Comparison of ENCODE assay signal across 11 cellular contexts in genomic region chr5:172905771-172906170, GRCh38. TPM values are rescaled to one million over a fixed set of nuclear protein-coding genes. Genes with fewer than 3 reads are reported as not detected.
A peak's percentile ranks its signal among the peaks of the same experiment; 100 is the strongest.
DNase-seq lines count a peak whose midpoint lies in the region; ATAC-seq and TF ChIP-seq lines count a peak whose summit lies in the region.
"Had no signal": no experiment of that assay in that cellular context is flagged by ENCODE, and none has a peak within 500 bp of the region (broad histone marks: within the 10 kb centered on the region; RNA-seq: fewer than 3 reads in every experiment).

No MANE protein-coding gene starts in this region.

- in situ Hi-C loops in transverse colon (cut with MboI; ENCODE audit: low pct_ligation_motif_present in 1 of 4, low pct_unique_long_range_greater_than_20kb in 1 of 4, low sequenced_read_pairs in 3 of 4): loop anchor here in 1 of 4 donors (10.0 kb wide), 1 partner anchor 51 kb away; no protein-coding TSS in a partner anchor

- WGBS in endodermal cell (ENCODE audit: insufficient coverage in 1 of 2, insufficient read length in 1 of 2), 2 experiments: 78 to 90% methylated on average over 2 to 3 of the region's 3 CpGs
- 20 to 53% methylated on average over 1 to 3 of the region's 3 CpGs for WGBS in transverse colon (ENCODE audit: low coverage in 1 of 2), 2 donors

- H3K9ac ChIP-seq in endodermal cell (ENCODE audit: extremely low read depth, low read length, poor library complexity, severe bottlenecking): no peak overlapping the region

- no peak for ATAC-seq in HG03095 (IDR thresholded peaks at IDR 0.05; ENCODE audit: unreplicated experiment)

- intact Hi-C loops in transverse colon (cut with DNase I; ENCODE audit: low total_unique reads): loop anchor here (2.0 kb wide), 1 partner anchor 139 kb away; no protein-coding TSS in a partner anchor

- no peak for TF ChIP-seq CTCF in endodermal cell (conservative IDR thresholded peaks at IDR 0.05)
- no peak for TF ChIP-seq CTCF in transverse colon (IDR thresholded peaks at IDR 0.05)

- no peak for TF ChIP-seq POLR2A in transverse colon (IDR thresholded peaks at IDR 0.05)

- H3K36me3 Mint-ChIP-seq in endodermal cell (ENCODE audit: low read depth): peaks cover 21% of the 10 kb centered on the region

- TF ChIP-seq EP300 in transverse colon (IDR thresholded peaks at IDR 0.05; ENCODE audit: low read depth): no peak

- H3K4me3 ChIP-seq in endodermal cell (ENCODE audit: low read length): no peak overlapping the region
- H3K4me3 ChIP-seq in muscle layer of duodenum (ENCODE audit: low read depth in 1 of 2, low read length in 2 of 2): no peak overlapping the region
- H3K4me3 ChIP-seq in transverse colon: no peak overlapping the region

- H3K4me1 Mint-ChIP-seq in endodermal cell: peaks cover 27% of the 10 kb centered on the region

- H3K4me1 ChIP-seq in endodermal cell (ENCODE audit: control insufficient read depth, insufficient read depth, low read length) (peaks cover 9% of the 10 kb centered on the region), muscle layer of duodenum (ENCODE audit: control insufficient read depth in 1 of 2, insufficient read depth in 2 of 2, low read length in 2 of 2) (peaks cover 10 to 22% of the 10 kb centered on the region in 2 donors), transverse colon (peaks cover 34 to 52% (median 41%) of the 10 kb centered on the region in 4 donors)

- H3K27ac Mint-ChIP-seq in endodermal cell: peak overlapping the region; percentile 87
- H3K27ac Mint-ChIP-seq: T-helper 1 cell treated with Interleukin-12 subunit alpha and Interleukin-12 subunit beta and Interleukin-4 antibody, amounts not matched to agents 30 μg/mL and 1 μg/mL, for 36 hours had no signal

- H3K9me3 ChIP-seq in endodermal cell (ENCODE audit: control insufficient read depth, low read length) (no peaks in the 10 kb centered on the region), muscle layer of duodenum (ENCODE audit: control insufficient read depth in 1 of 2, low read length in 2 of 2) (no peaks in the 10 kb centered on the region), transverse colon (no peaks in the 10 kb centered on the region)
- H3K9me3 ChIP-seq: neutrophil had no signal

- no peak overlapping the region for H3K4me3 Mint-ChIP-seq in endodermal cell
- H3K4me3 Mint-ChIP-seq: T-helper 1 cell treated with Interleukin-12 subunit alpha and Interleukin-12 subunit beta and Interleukin-4 antibody, amounts not matched to agents 30 μg/mL and 1 μg/mL, for 36 hours had no signal

- H3K27ac ChIP-seq in endodermal cell (ENCODE audit: low read depth, low read length) (no peak overlapping the region), muscle layer of duodenum (ENCODE audit: low read length) (peak overlapping the region; percentile 97), transverse colon (peak overlapping the region; percentile 87 to 95 (median 94))
- H3K27ac ChIP-seq: neutrophil had no signal

- DNase-seq in DMS153 (lab: John Stamatoyannopoulos, UW): peak; percentile 54
- no peak for DNase-seq in DMS153 treated with DMSO at 0.1 percent for 48 hours (lab: John Stamatoyannopoulos, UW; ENCODE audit: unreplicated experiment)
- peak; percentile 60 for DNase-seq in endodermal cell
- DNase-seq in transverse colon: no peak
- no peak for DNase-seq in inferior parietal cortex (ENCODE audit: extremely low spot score)
- DNase-seq in GM19240 (ENCODE audit: insufficient read length, low spot score): no peak
- DNase-seq: 8988T had no signal

- H3K27me3 ChIP-seq in endodermal cell (ENCODE audit: control insufficient read depth, insufficient read depth, low read length, poor library complexity, severe bottlenecking) (no peaks in the 10 kb centered on the region), muscle layer of duodenum (ENCODE audit: low read depth, low read length) (no peaks in the 10 kb centered on the region), transverse colon (no peaks in the 10 kb centered on the region)
- H3K27me3 ChIP-seq: neutrophil had no signal

- H3K9me3 Mint-ChIP-seq in endodermal cell: no peaks in the 10 kb centered on the region
- H3K9me3 Mint-ChIP-seq: T-helper 1 cell treated with Interleukin-12 subunit alpha and Interleukin-12 subunit beta and Interleukin-4 antibody, amounts not matched to agents 30 μg/mL and 1 μg/mL, for 36 hours had no signal

- H3K36me3 ChIP-seq in endodermal cell (ENCODE audit: control insufficient read depth, insufficient read depth, low read length) (peaks cover 33% of the 10 kb centered on the region), muscle layer of duodenum (ENCODE audit: control insufficient read depth in 1 of 2, insufficient read depth in 2 of 2, low read length in 2 of 2) (peaks cover 5 to 10% of the 10 kb centered on the region in 2 donors), transverse colon (no peaks in the 10 kb centered on the region)

- peaks cover 1% of the 10 kb centered on the region for H3K27me3 Mint-ChIP-seq in endodermal cell (ENCODE audit: insufficient read depth)

RNA-seq across cellular contexts. Expression of gene RPL26L1, which starts 53.5 kb away (rescaled TPM):
- total RNA-seq in endodermal cell (10 to 100 TPM; 56.7 to 60.0 TPM), transverse colon (10 to 100 TPM in 2 of 4 donors, 1 to 10 TPM in 1, not detected in 1; 1.6 to 22.3 (median 19.5) TPM)
- 72.4 TPM for polyA plus RNA-seq in endodermal cell (2013, experiment 1 of 2)
- 76.0 TPM for polyA plus RNA-seq in endodermal cell (2013, experiment 2 of 2)

Comparison
In these comparisons a context has a peak if more than half of its experiments do, and no peak if none do; other contexts are left out.
1. DNase-seq: peak in DMS153 (single experiment) and endodermal cell (single experiment); none in DMS153 treated with DMSO at 0.1 percent for 48 hours (single experiment), transverse colon (single experiment), inferior parietal cortex (single experiment) and GM19240 (single experiment).